ENCODE assay signal across 1 cellular context in the genomic region with DNA sequence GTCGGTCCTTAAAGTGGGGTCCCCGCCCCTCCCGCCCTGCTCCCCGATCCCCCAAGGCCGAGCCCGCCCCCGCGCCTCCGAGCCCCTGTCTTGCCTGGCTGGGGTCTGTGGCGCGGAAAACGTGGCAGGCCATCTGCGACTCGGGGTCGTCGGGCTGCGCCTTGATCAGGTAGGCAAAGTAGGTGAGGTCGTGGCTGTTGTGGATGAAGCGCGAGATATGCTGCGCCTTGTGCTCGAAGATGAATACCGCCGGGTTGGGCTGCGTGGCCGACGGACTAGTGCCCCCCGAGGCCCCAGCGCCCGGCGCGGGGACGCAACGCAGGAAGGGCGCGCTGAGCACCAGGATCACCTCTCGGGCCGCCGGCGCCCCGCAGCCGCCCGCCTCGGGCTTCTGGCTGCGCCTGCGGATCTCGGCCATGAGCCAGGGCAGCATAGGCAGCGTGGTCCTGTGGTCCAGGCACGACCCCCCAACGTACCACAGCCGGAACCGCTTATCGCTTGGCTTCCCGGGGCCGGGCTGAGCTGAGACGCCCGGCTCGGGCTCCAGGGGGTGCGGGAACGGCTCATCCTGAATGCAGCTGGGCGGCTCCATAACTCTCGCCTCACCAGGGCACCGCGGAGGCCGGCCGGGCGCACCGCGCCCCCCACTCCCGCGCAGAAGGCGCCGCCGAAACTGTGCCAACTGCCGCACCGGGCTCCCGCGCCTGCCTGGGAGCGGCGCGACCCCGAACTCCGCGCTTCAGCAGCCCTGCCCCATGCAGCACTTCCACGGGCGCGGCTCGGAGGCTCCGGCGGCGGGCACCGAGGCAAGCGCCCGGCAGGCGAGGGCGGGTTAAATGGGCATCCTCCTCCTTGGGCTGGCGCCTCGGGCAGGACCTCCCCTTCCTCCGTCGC.
TF ChIP-seq lines count a peak whose summit lies in the region.

No MANE protein-coding gene starts in this region.

TF ChIP-seq in K562, 482 proteins besides CTCF, POLR2A, EP300 and RAD21:
- TF ChIP-seq HIVEP1 (CRISPR knock-in tag; IDR thresholded peaks at IDR 0.05) (no peak), SMARCA5 (IDR thresholded peaks at IDR 0.05) (no peak), MITF (IDR thresholded peaks at IDR 0.05) (no peak), MCM5 (IDR thresholded peaks at IDR 0.05; ENCODE audit: low read depth) (no peak), CEBPG (CRISPR knock-in tag; IDR thresholded peaks at IDR 0.05) (no peak), CEBPG (tag; conservative IDR thresholded peaks at IDR 0.05 in 1 of 2, IDR thresholded peaks at IDR 0.05 in 1 of 2) (no peak), ZNF76 (CRISPR knock-in tag; IDR thresholded peaks at IDR 0.05; ENCODE audit: borderline replicate concordance) (no peak), XRCC3 (IDR thresholded peaks at IDR 0.05) (no peak), NFE2L1 (tag; IDR thresholded peaks at IDR 0.05; ENCODE audit: borderline replicate concordance, low read depth) (no peak), JUNB (CRISPR knock-in tag; conservative IDR thresholded peaks at IDR 0.05) (no peak), DLX4 (CRISPR knock-in tag; IDR thresholded peaks at IDR 0.05) (no peak), HLTF (IDR thresholded peaks at IDR 0.05) (no peak), GABPA (tag; conservative IDR thresholded peaks at IDR 0.05; ENCODE audit: low read depth) (0 out of 2 replicates have a peak, but pooled peaks have one; percentile 2), CBX1 (IDR thresholded peaks at IDR 0.05; ENCODE audit: low read depth) (no peak), ZNF561 (CRISPR knock-in tag; conservative IDR thresholded peaks at IDR 0.05) (no peak), RBM34 (IDR thresholded peaks at IDR 0.05; ENCODE audit: borderline replicate concordance, insufficient read depth, low read length) (no peak), CCNT2 (IDR thresholded peaks at IDR 0.05; ENCODE audit: borderline replicate concordance, extremely low read depth, insufficient read length, low read depth, low read length) (no peak), E2F6 (IDR thresholded peaks at IDR 0.05; ENCODE audit: borderline replicate concordance in 1 of 2, extremely low read depth in 1 of 2, insufficient read depth in 1 of 2, insufficient read length in 1 of 2, low read depth in 1 of 2, low read length in 1 of 2, poor library complexity in 1 of 2, severe bottlenecking in 1 of 2) (peak in 1 of 2 experiments; percentile 22), NFIC (IDR thresholded peaks at IDR 0.05) (no peak), YY1 (IDR thresholded peaks at IDR 0.05; ENCODE audit: borderline replicate concordance in 1 of 3, control insufficient read depth in 1 of 3, extremely low read depth in 1 of 3, insufficient read depth in 3 of 3, insufficient read length in 1 of 3, insufficient replicate concordance in 2 of 3, low read depth in 1 of 3, low read length in 2 of 3) (no peak), PPARD (CRISPR knock-in tag; IDR thresholded peaks at IDR 0.05) (no peak), POLR2G (IDR thresholded peaks at IDR 0.05; ENCODE audit: low read depth, low read length) (no peak), SAFB (IDR thresholded peaks at IDR 0.05; ENCODE audit: borderline replicate concordance, low read depth, low read length) (no peak), ELF1 (tag; IDR thresholded peaks at IDR 0.05) (no peak), UBTF (IDR thresholded peaks at IDR 0.05; ENCODE audit: borderline replicate concordance in 1 of 2, low read depth in 2 of 2, low read length in 2 of 2) (peak in 1 of 2 experiments; percentile 21; a peak in 1 of 4 replicates), PHF8 (IDR thresholded peaks at IDR 0.05; ENCODE audit: borderline replicate concordance, low read length) (peak; percentile 26; the same call in 1 of the 2 replicates), RBFOX2 (IDR thresholded peaks at IDR 0.05; ENCODE audit: low read depth, low read length) (peak; percentile 63), MYNN (IDR thresholded peaks at IDR 0.05) (no peak), MYNN (CRISPR knock-in tag; IDR thresholded peaks at IDR 0.05) (no peak), ATF2 (CRISPR knock-in tag; IDR thresholded peaks at IDR 0.05) (no peak), ZC3H8 (IDR thresholded peaks at IDR 0.05) (no peak)
- TF ChIP-seq, protein P1, sequence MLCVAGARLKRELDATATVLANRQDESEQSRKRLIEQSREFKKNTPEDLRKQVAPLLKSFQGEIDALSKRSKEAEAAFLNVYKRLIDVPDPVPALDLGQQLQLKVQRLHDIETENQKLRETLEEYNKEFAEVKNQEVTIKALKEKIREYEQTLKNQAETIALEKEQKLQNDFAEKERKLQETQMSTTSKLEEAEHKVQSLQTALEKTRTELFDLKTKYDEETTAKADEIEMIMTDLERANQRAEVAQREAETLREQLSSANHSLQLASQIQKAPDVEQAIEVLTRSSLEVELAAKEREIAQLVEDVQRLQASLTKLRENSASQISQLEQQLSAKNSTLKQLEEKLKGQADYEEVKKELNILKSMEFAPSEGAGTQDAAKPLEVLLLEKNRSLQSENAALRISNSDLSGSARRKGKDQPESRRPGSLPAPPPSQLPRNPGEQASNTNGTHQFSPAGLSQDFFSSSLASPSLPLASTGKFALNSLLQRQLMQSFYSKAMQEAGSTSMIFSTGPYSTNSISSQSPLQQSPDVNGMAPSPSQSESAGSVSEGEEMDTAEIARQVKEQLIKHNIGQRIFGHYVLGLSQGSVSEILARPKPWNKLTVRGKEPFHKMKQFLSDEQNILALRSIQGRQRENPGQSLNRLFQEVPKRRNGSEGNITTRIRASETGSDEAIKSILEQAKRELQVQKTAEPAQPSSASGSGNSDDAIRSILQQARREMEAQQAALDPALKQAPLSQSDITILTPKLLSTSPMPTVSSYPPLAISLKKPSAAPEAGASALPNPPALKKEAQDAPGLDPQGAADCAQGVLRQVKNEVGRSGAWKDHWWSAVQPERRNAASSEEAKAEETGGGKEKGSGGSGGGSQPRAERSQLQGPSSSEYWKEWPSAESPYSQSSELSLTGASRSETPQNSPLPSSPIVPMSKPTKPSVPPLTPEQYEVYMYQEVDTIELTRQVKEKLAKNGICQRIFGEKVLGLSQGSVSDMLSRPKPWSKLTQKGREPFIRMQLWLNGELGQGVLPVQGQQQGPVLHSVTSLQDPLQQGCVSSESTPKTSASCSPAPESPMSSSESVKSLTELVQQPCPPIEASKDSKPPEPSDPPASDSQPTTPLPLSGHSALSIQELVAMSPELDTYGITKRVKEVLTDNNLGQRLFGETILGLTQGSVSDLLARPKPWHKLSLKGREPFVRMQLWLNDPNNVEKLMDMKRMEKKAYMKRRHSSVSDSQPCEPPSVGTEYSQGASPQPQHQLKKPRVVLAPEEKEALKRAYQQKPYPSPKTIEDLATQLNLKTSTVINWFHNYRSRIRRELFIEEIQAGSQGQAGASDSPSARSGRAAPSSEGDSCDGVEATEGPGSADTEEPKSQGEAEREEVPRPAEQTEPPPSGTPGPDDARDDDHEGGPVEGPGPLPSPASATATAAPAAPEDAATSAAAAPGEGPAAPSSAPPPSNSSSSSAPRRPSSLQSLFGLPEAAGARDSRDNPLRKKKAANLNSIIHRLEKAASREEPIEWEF (CRISPR knock-in tag; IDR thresholded peaks at IDR 0.05): no peak
- TF ChIP-seq, protein P2, sequence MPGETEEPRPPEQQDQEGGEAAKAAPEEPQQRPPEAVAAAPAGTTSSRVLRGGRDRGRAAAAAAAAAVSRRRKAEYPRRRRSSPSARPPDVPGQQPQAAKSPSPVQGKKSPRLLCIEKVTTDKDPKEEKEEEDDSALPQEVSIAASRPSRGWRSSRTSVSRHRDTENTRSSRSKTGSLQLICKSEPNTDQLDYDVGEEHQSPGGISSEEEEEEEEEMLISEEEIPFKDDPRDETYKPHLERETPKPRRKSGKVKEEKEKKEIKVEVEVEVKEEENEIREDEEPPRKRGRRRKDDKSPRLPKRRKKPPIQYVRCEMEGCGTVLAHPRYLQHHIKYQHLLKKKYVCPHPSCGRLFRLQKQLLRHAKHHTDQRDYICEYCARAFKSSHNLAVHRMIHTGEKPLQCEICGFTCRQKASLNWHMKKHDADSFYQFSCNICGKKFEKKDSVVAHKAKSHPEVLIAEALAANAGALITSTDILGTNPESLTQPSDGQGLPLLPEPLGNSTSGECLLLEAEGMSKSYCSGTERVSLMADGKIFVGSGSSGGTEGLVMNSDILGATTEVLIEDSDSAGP (CRISPR knock-in tag; IDR thresholded peaks at IDR 0.05): no peak
